Comparison of ENCODE assay signal across 9 cellular contexts in genomic region chr5:143200781-143201398, GRCh38.
DNase-seq lines count a peak whose midpoint lies in the region; ATAC-seq and TF ChIP-seq lines count a peak whose summit lies in the region.
"Had no signal": no experiment of that assay in that cellular context is flagged by ENCODE, and none has a peak within 500 bp of the region (broad histone marks: within the 10 kb centered on the region; RNA-seq: fewer than 3 reads in every experiment).

No MANE protein-coding gene starts in this region.

- peak; percentile 80 for DNase-seq in GM03348 (ENCODE audit: low spot score)
- DNase-seq in MV-4-11 (lab: John Stamatoyannopoulos, UW), result peak; percentile 94
- DNase-seq in body of pancreas, result no peak
- no peak for DNase-seq in mucosa of descending colon
- DNase-seq in HuH-7 (ENCODE audit: low spot score), result no peak
- no peak for DNase-seq in vagina (ENCODE audit: extremely low spot score in 2 of 2)
- DNase-seq in NK-92 treated with Interleukin-12 subunit alpha and Interleukin-12 subunit beta, amount 100 ng/mL, for 24 hours (lab: John Stamatoyannopoulos, UW), result no peak
- no peak for DNase-seq in H7
- DNase-seq: T-helper 1 cell had no signal

- TF ChIP-seq POLR2A in body of pancreas (IDR thresholded peaks at IDR 0.05), result no peak
- TF ChIP-seq POLR2A in vagina (IDR thresholded peaks at IDR 0.05), result no peak

- H3K36me3 ChIP-seq in body of pancreas (replicated peaks in 1 of 2; ENCODE audit: insufficient read depth in 1 of 2, low read depth in 2 of 2) (no peaks in the 10 kb centered on the region), mucosa of descending colon (ENCODE audit: low read depth) (no peaks in the 10 kb centered on the region), vagina (no peaks in the 10 kb centered on the region), H7 (replicated peaks; ENCODE audit: control insufficient read depth, insufficient read depth, low read length) (no peaks in the 10 kb centered on the region)

- H3K4me3 ChIP-seq in body of pancreas, result no peak overlapping the region
- no peak overlapping the region for H3K4me3 ChIP-seq in mucosa of descending colon
- no peak overlapping the region for H3K4me3 ChIP-seq in vagina
- H3K4me3 ChIP-seq in H7 (ENCODE audit: insufficient read depth, low read depth, low read length), result no peak overlapping the region

- 80% methylated on average over 1 of the region's 1 CpG for WGBS in body of pancreas, 2 donors

- intact Hi-C loops in body of pancreas (cut with DNase I) (no loop called here), mucosa of descending colon (cut with DNase I, micrococcal nuclease) (no loop called here), vagina (cut with DNase I) (no loop called here)

- ATAC-seq in body of pancreas, result peak; percentile 35
- peak; percentile 46 for ATAC-seq in mucosa of descending colon

- H3K4me1 ChIP-seq in body of pancreas (no peaks in the 10 kb centered on the region), mucosa of descending colon (ENCODE audit: low read depth) (no peaks in the 10 kb centered on the region), vagina (no peaks in the 10 kb centered on the region)

- TF ChIP-seq CTCF in body of pancreas (IDR thresholded peaks at IDR 0.05) (no peak), mucosa of descending colon (IDR thresholded peaks at IDR 0.05) (no peak), vagina (IDR thresholded peaks at IDR 0.05) (no peak)

- H3K9me3 ChIP-seq in body of pancreas, result no peaks in the 10 kb centered on the region
- H3K9me3 ChIP-seq in mucosa of descending colon, result no peaks in the 10 kb centered on the region
- no peaks in the 10 kb centered on the region for H3K9me3 ChIP-seq in vagina

- H3K27ac ChIP-seq in body of pancreas, result no peak overlapping the region
- no peak overlapping the region for H3K27ac ChIP-seq in vagina

- H3K27me3 ChIP-seq in body of pancreas (no peaks in the 10 kb centered on the region), vagina (no peaks in the 10 kb centered on the region), H7 (ENCODE audit: control insufficient read depth, insufficient read depth, low read length) (no peaks in the 10 kb centered on the region)

Comparison
In these comparisons a context has a peak if more than half of its experiments do, and no peak if none do; other contexts are left out.
1. DNase-seq: peak in GM03348 (single experiment) and MV-4-11 (single experiment); none in body of pancreas (0 of 4), mucosa of descending colon (0 of 3), HuH-7 (single experiment), vagina (0 of 2), NK-92 treated with Interleukin-12 subunit alpha and Interleukin-12 subunit beta, amount 100 ng/mL, for 24 hours (single experiment) and H7 (single experiment).